In the genomic region with DNA sequence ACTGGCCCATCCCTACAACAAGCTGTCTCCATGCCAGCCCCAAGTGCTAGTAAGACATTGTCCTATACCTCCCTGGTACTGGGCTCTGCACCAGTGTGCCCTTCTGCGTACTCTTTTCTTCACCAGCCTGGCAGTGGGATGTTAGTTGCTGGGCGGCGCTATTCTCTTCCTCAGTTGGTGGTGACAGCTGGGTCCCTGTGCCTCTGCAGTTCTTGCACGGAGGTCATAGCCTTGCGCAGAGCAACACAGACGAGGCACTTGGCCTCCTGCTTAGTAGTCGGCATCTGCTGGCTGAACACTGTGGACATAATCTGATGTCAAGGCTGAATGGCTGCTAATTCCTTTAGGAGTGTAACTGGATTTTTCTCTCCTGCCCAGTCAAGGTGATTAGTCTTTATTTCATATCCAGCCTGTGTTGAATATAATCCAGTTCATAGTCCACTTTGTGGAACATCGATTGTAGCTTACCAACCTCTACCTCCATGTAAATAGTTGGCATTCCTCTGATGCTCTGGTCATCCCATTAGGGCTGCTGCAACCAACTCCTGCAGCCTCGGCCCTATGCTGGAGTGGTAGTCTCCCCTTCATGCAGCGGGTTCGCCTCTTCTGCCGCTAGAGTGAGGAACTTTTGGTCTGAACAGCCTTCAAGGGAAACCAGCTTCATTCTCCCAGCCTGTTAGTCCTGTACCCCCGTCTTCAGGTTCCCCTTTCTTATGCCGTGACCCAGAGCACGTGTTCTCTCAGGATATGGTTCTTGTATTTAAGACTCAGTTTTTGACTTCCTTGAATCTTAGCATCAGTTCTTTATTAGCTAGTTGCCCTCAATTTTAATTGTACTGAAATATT, we compare ENCODE assay signal across 10 cellular contexts. TPM values are rescaled to one million over a fixed set of nuclear protein-coding genes. Genes with fewer than 3 reads are reported as not detected.
DNase-seq lines count a peak whose midpoint lies in the region; ATAC-seq, FAIRE-seq and TF ChIP-seq lines count a peak whose summit lies in the region.
"Had no signal": no experiment of that assay in that cellular context is flagged by ENCODE, and none has a peak within 500 bp of the region (broad histone marks: within the 10 kb centered on the region; RNA-seq: fewer than 3 reads in every experiment).

No MANE protein-coding gene starts in this region.

- TF ChIP-seq RAD21 in HepG2 (CRISPR knock-in tag; IDR thresholded peaks at IDR 0.05): no peak

- peak; percentile 46 for ATAC-seq in CD4-positive, alpha-beta T cell (ENCODE audit: poor library complexity)
- ATAC-seq in GM19395 (IDR thresholded peaks at IDR 0.05; ENCODE audit: unreplicated experiment) (peak; percentile 52), HepG2 (peak; percentile 78), HG03097 (IDR thresholded peaks at IDR 0.05; ENCODE audit: low FRiP score, unreplicated experiment) (no peak)

- no peaks in the 10 kb centered on the region for H3K79me2 ChIP-seq in OCI-LY7 (ENCODE audit: insufficient read depth, low read depth, low read length)
- H3K79me2 ChIP-seq in HepG2 (ENCODE audit: insufficient read depth, low read length): peaks cover 9% of the 10 kb centered on the region
- peaks cover 25% of the 10 kb centered on the region for H3K79me2 ChIP-seq in osteoblast (ENCODE audit: insufficient read depth, low read length)

- H3K4me3 ChIP-seq in OCI-LY7 (ENCODE audit: low read depth, low read length, poor library complexity, severe bottlenecking): no peak overlapping the region
- H3K4me3 ChIP-seq in HepG2 (replicated peaks in 1 of 3; ENCODE audit: insufficient read depth in 1 of 3, low read depth in 2 of 3, low read length in 3 of 3): no peak overlapping the region
- H3K4me3 ChIP-seq in osteoblast (ENCODE audit: insufficient read depth, low read length): no peak overlapping the region

- POLR2A ChIA-PET in CD4-positive, alpha-beta T cell (lab: Charles Lee): interaction anchor here (0.8 to 1.0 kb wide), 2 partner anchors 10 to 33 kb away, joined by 3 to 4 read pairs; a partner anchor contains a TSS
- POLR2A ChIA-PET in OCI-LY7 (lab: Charles Lee): interaction anchor here (0.6 to 1.1 kb wide), 3 partner anchors 9 to 346 kb away, joined by 3 to 4 read pairs (median 3); no protein-coding TSS in a partner anchor
- POLR2A ChIA-PET in HepG2 (lab: Yijun Ruan, JAX): no interaction called here

- peak overlapping the region; percentile 58 for H3K4me3 Mint-ChIP-seq in CD4-positive, alpha-beta T cell

- in situ Hi-C loops in HepG2 (cut with HindIII; ENCODE audit: extremely low pct_ligation_motif_present, low pct_unique_long_range_greater_than_20kb): no loop called here

- no peak for TF ChIP-seq POLR2A in HepG2 (IDR thresholded peaks at IDR 0.05; ENCODE audit: insufficient read depth in 1 of 2, low read depth in 2 of 2, low read length in 2 of 2)

- no TSS peak for BruUV-seq in OCI-LY7 (replicated peaks; lab: Mats Ljungman, UMichigan)
- BruUV-seq in HepG2 (replicated peaks; lab: Mats Ljungman, UMichigan): no TSS peak

- H3K9ac ChIP-seq in HepG2 (ENCODE audit: insufficient read depth, low read depth, low read length): no peak overlapping the region

- no peaks in the 10 kb centered on the region for H3K9me2 ChIP-seq in OCI-LY7 (ENCODE audit: insufficient read depth, low read length)

- CTCF ChIA-PET in CD4-positive, alpha-beta T cell (lab: Charles Lee): no interaction called here
- CTCF ChIA-PET in OCI-LY7 (lab: Charles Lee; ENCODE audit: unreplicated experiment) (no interaction called here), HepG2 (lab: Yijun Ruan, JAX; ENCODE audit: low intra/inter-chr PET ratio, low total read pairs) (no interaction called here)

- no peaks in the 10 kb centered on the region for H3K27me3 Mint-ChIP-seq in CD4-positive, alpha-beta T cell

- H3K27ac ChIP-seq in CD4-positive, alpha-beta T cell (ENCODE audit: low read depth, low read length): no peak overlapping the region
- H3K27ac ChIP-seq in OCI-LY7 (ENCODE audit: low read depth, low read length, poor library complexity, severe bottlenecking) (peak overlapping the region; percentile 23), HepG2 (ENCODE audit: extremely low read length, insufficient read depth, low read length) (no peak overlapping the region), osteoblast (ENCODE audit: low read depth, low read length) (no peak overlapping the region)

- TF ChIP-seq CTCF in CD4-positive, alpha-beta T cell (IDR thresholded peaks at IDR 0.05): no peak
- TF ChIP-seq CTCF in OCI-LY7 (conservative IDR thresholded peaks at IDR 0.05; ENCODE audit: low read length) (no peak), HepG2 (CRISPR knock-in tag; IDR thresholded peaks at IDR 0.05) (no peak), osteoblast (IDR thresholded peaks at IDR 0.05; ENCODE audit: extremely low read depth, low read depth, low read length) (no peak)

- H3K9me3 ChIP-seq in CD4-positive, alpha-beta T cell (ENCODE audit: control insufficient read depth, low read length): no peaks in the 10 kb centered on the region
- H3K9me3 ChIP-seq in OCI-LY7 (ENCODE audit: low read length) (no peaks in the 10 kb centered on the region), HepG2 (ENCODE audit: low read length) (no peaks in the 10 kb centered on the region), osteoblast (ENCODE audit: low read depth, low read length) (no peaks in the 10 kb centered on the region)

- TF ChIP-seq EP300 in HepG2 (IDR thresholded peaks at IDR 0.05; ENCODE audit: low read depth in 2 of 2, low read length in 2 of 2) (no peak), HepG2 (CRISPR knock-in tag; IDR thresholded peaks at IDR 0.05; ENCODE audit: borderline replicate concordance) (no peak)

- H3K36me3 Mint-ChIP-seq in CD4-positive, alpha-beta T cell (ENCODE audit: low read depth): peaks cover 12% of the 10 kb centered on the region

- intact Hi-C loops in CD4-positive, alpha-beta T cell (cut with DNase I, micrococcal nuclease): no loop called here
- intact Hi-C loops in OCI-LY7 (cut with micrococcal nuclease; ENCODE audit: unreplicated experiment): no loop called here
- intact Hi-C loops in HepG2 (cut with micrococcal nuclease; ENCODE audit: unreplicated experiment): no loop called here

- H3K4me2 ChIP-seq in OCI-LY7 (ENCODE audit: low read length) (peak overlapping the region; percentile 24; the same call in 1 of the 2 replicates), HepG2 (ENCODE audit: low read depth, low read length) (no peak overlapping the region), osteoblast (ENCODE audit: insufficient read depth, low read length) (no peak overlapping the region)

- peaks cover 10% of the 10 kb centered on the region for H3K4me1 ChIP-seq in OCI-LY7 (ENCODE audit: insufficient read depth, low read length, poor library complexity, severe bottlenecking)
- H3K4me1 ChIP-seq in HepG2 (ENCODE audit: insufficient read depth, low read length): 0 out of 2 replicates have a peak, but pooled peaks cover 7% of the 10 kb centered on the region
- H3K4me1 ChIP-seq in osteoblast (ENCODE audit: insufficient read depth, low read length): no peaks in the 10 kb centered on the region

- peak overlapping the region; percentile 84 for H3K27ac Mint-ChIP-seq in CD4-positive, alpha-beta T cell

- H3K27me3 ChIP-seq in CD4-positive, alpha-beta T cell (ENCODE audit: control insufficient read depth, insufficient read depth, low read length): no peaks in the 10 kb centered on the region
- H3K27me3 ChIP-seq in HepG2 (ENCODE audit: control insufficient read depth in 1 of 2, insufficient read depth in 2 of 2, low read length in 2 of 2) (no peaks in the 10 kb centered on the region), osteoblast (ENCODE audit: insufficient read depth, low read length) (no peaks in the 10 kb centered on the region)

- no peak for FAIRE-seq in HepG2 (lab: Jason Lieb, UNC)

- H2AFZ ChIP-seq in OCI-LY7 (ENCODE audit: low read length) (no peak overlapping the region), HepG2 (ENCODE audit: low read length) (no peak overlapping the region), osteoblast (ENCODE audit: low read length) (no peak overlapping the region)

- 89% methylated on average over 13 of the region's 15 CpGs for WGBS in HepG2 (ENCODE audit: low lambda C conversion rate)

- H4K20me1 ChIP-seq in OCI-LY7 (ENCODE audit: insufficient read depth, low read length) (no peaks in the 10 kb centered on the region), HepG2 (ENCODE audit: insufficient read depth, low read length) (peaks cover 10% of the 10 kb centered on the region), osteoblast (ENCODE audit: insufficient read depth, low read length) (peaks cover 14% of the 10 kb centered on the region)

- no peaks in the 10 kb centered on the region for H3K9me3 Mint-ChIP-seq in CD4-positive, alpha-beta T cell

- H3K36me3 ChIP-seq in OCI-LY7 (ENCODE audit: insufficient read depth, low read length) (peaks cover 42% of the 10 kb centered on the region; the same call in 1 of the 2 replicates), HepG2 (replicated peaks in 1 of 2; ENCODE audit: control insufficient read depth in 1 of 2, insufficient read depth in 2 of 2, low read length in 2 of 2) (peaks cover 10 to 82% of the 10 kb centered on the region in 2 experiments), osteoblast (ENCODE audit: insufficient read depth, low read length) (peaks cover 13% of the 10 kb centered on the region)

- no peak for DNase-seq in CD4-positive, alpha-beta T cell
- DNase-seq in OCI-LY7 (ENCODE audit: low spot score) (peak; percentile 19), HepG2 (ENCODE audit: low spot score) (peak; percentile 21), osteoblast (ENCODE audit: insufficient read length, low spot score, missing footprints) (no peak), hepatic stellate cell (ENCODE audit: low spot score) (no peak), epidermal melanocyte (ENCODE audit: insufficient read length, low spot score) (no peak)
- DNase-seq: activated CD8-positive, alpha-beta memory T cell treated with anti-CD3 and anti-CD28 coated beads, Interleukin-2, amount 50 U/mL, for 4 hours; NCI-H1436 treated with DMSO at 0.1 percent for 48 hours had no signal

- peaks cover 34% of the 10 kb centered on the region for H3K4me1 Mint-ChIP-seq in CD4-positive, alpha-beta T cell (ENCODE audit: low read depth)

RNA-seq across cellular contexts. Expression of a gene that starts 32.9 kb away (rescaled TPM):
- total RNA-seq in CD4-positive, alpha-beta T cell: 10 to 100 TPM; 13.4 to 19.0 TPM
- 45.6 and 60.0 TPM in 2 replicates for total RNA-seq in OCI-LY7 (2014; rRNA removed; shearing (Covaris generic))
- 59.8 and 67.1 TPM in 2 replicates for total RNA-seq in OCI-LY7 (2022)
- total RNA-seq in HepG2 (2016; rRNA removed; fragmentation: Illumina TruSeq; extraction: Trizol): 56.5 and 109 TPM in 2 replicates
- total RNA-seq in HepG2 (2016; cell fraction: cytosol; rRNA removed; fragmentation: Illumina TruSeq; extraction: Trizol; ENCODE audit: low read depth): 17.1 and 19.6 TPM in 2 replicates
- 63.9 and 99.8 TPM in 2 replicates for total RNA-seq in HepG2 (2016; cell fraction: insoluble cytoplasmic fraction; rRNA removed; fragmentation: Illumina TruSeq; extraction: Trizol)
- total RNA-seq in HepG2 (2016; cell fraction: membrane; rRNA removed; fragmentation: Illumina TruSeq; extraction: Trizol): 84.3 and 86.0 TPM in 2 replicates
- 64.5 and 64.7 TPM in 2 replicates for total RNA-seq in HepG2 (2016; cell fraction: nucleus; rRNA removed; fragmentation: Illumina TruSeq; extraction: Trizol)
- 43.9 and 46.1 TPM in 2 replicates for polyA plus RNA-seq in HepG2 (2011; rRNA removed)
- polyA plus RNA-seq in HepG2 (2011; cell fraction: cytosol; rRNA removed): 25.5 and 35.4 TPM in 2 replicates
- polyA plus RNA-seq in HepG2 (2011; cell fraction: nucleus; rRNA removed): 44.8 and 58.7 TPM in 2 replicates
- polyA plus RNA-seq in HepG2 (2012): 43.4 and 52.1 TPM in 2 replicates
- 20.6 and 23.0 TPM in 2 replicates for polyA plus RNA-seq in HepG2 (2016; cell fraction: cytosol; fragmentation: Illumina TruSeq; extraction: Trizol; ENCODE audit: low read depth)
- 101 and 102 TPM in 2 replicates for polyA plus RNA-seq in HepG2 (2016; cell fraction: insoluble cytoplasmic fraction; fragmentation: Illumina TruSeq; extraction: Trizol; ENCODE audit: low read depth)
- 67.1 and 72.2 TPM in 2 replicates for polyA plus RNA-seq in HepG2 (2016; cell fraction: membrane; fragmentation: Illumina TruSeq; extraction: Trizol; ENCODE audit: low read depth)
- 80.2 and 81.9 TPM in 2 replicates for polyA plus RNA-seq in HepG2 (2016; cell fraction: nucleus; fragmentation: Illumina TruSeq; extraction: Trizol; ENCODE audit: insufficient read depth, low read depth)
- polyA minus RNA-seq in HepG2 (2011; rRNA and poly(A)+ RNA removed; ENCODE audit: low replicate concordance): 36.2 and 75.5 TPM in 2 replicates
- 24.4 and 29.4 TPM in 2 replicates for polyA minus RNA-seq in HepG2 (2011; cell fraction: cytosol; rRNA and poly(A)+ RNA removed)
- 53.6 and 59.6 TPM in 2 replicates for polyA minus RNA-seq in HepG2 (2011; cell fraction: nucleus; rRNA and poly(A)+ RNA removed)
- total RNA-seq in osteoblast: 95.2 and 114 TPM in 2 replicates

RNA-seq across cellular contexts. Expression of a gene that starts 33.3 kb away (rescaled TPM):
- 10 to 100 TPM; 11.5 to 12.7 TPM for total RNA-seq in CD4-positive, alpha-beta T cell
- 2.5 and 3.1 TPM in 2 replicates for total RNA-seq in OCI-LY7 (2014; rRNA removed; shearing (Covaris generic))
- 10.2 and 12.3 TPM in 2 replicates for total RNA-seq in OCI-LY7 (2022)
- total RNA-seq in HepG2 (2016; rRNA removed; fragmentation: Illumina TruSeq; extraction: Trizol): 4.6 and 5.4 TPM in 2 replicates
- total RNA-seq in HepG2 (2016; cell fraction: cytosol; rRNA removed; fragmentation: Illumina TruSeq; extraction: Trizol; ENCODE audit: low read depth): 6.8 and 8.3 TPM in 2 replicates
- 3.3 and 3.9 TPM in 2 replicates for total RNA-seq in HepG2 (2016; cell fraction: insoluble cytoplasmic fraction; rRNA removed; fragmentation: Illumina TruSeq; extraction: Trizol)
- 15.8 and 17.8 TPM in 2 replicates for total RNA-seq in HepG2 (2016; cell fraction: membrane; rRNA removed; fragmentation: Illumina TruSeq; extraction: Trizol)
- 5.2 and 5.7 TPM in 2 replicates for total RNA-seq in HepG2 (2016; cell fraction: nucleus; rRNA removed; fragmentation: Illumina TruSeq; extraction: Trizol)
- polyA plus RNA-seq in HepG2 (2011; rRNA removed): 14.7 and 17.0 TPM in 2 replicates
- polyA plus RNA-seq in HepG2 (2011; cell fraction: cytosol; rRNA removed): 12.2 and 12.3 TPM in 2 replicates
- 19.1 and 22.3 TPM in 2 replicates for polyA plus RNA-seq in HepG2 (2011; cell fraction: nucleus; rRNA removed)
- polyA plus RNA-seq in HepG2 (2012): 19.7 and 20.6 TPM in 2 replicates
- polyA plus RNA-seq in HepG2 (2016; cell fraction: cytosol; fragmentation: Illumina TruSeq; extraction: Trizol; ENCODE audit: low read depth): 46.0 and 49.0 TPM in 2 replicates
- polyA plus RNA-seq in HepG2 (2016; cell fraction: insoluble cytoplasmic fraction; fragmentation: Illumina TruSeq; extraction: Trizol; ENCODE audit: low read depth): 12.2 and 19.6 TPM in 2 replicates
- polyA plus RNA-seq in HepG2 (2016; cell fraction: membrane; fragmentation: Illumina TruSeq; extraction: Trizol; ENCODE audit: low read depth): 66.4 and 70.7 TPM in 2 replicates
- polyA plus RNA-seq in HepG2 (2016; cell fraction: nucleus; fragmentation: Illumina TruSeq; extraction: Trizol; ENCODE audit: insufficient read depth, low read depth): 21.7 and 23.0 TPM in 2 replicates
- polyA minus RNA-seq in HepG2 (2011; rRNA and poly(A)+ RNA removed; ENCODE audit: low replicate concordance): 4.1 and 12.5 TPM in 2 replicates
- 4.6 and 5.2 TPM in 2 replicates for polyA minus RNA-seq in HepG2 (2011; cell fraction: cytosol; rRNA and poly(A)+ RNA removed)
- polyA minus RNA-seq in HepG2 (2011; cell fraction: nucleus; rRNA and poly(A)+ RNA removed): 14.3 and 19.6 TPM in 2 replicates
- total RNA-seq in osteoblast: 25.7 and 29.5 TPM in 2 replicates

Comparison
In these comparisons a context has a peak if more than half of its experiments do, and no peak if none do; other contexts are left out.
1. DNase-seq: peak in OCI-LY7 (single experiment) and HepG2 (single experiment); none in CD4-positive, alpha-beta T cell (0 of 10), osteoblast (single experiment), hepatic stellate cell (single experiment) and epidermal melanocyte (single experiment).